ENCODE assay signal across 30 cellular contexts in genomic region chr7:140269004-140269638, GRCh38.
A peak's percentile ranks its signal among the peaks of the same experiment; 100 is the strongest.
DNase-seq lines count a peak whose midpoint lies in the region; ATAC-seq and TF ChIP-seq lines count a peak whose summit lies in the region.
"Had no signal": no experiment of that assay in that cellular context is flagged by ENCODE, and none has a peak within 500 bp of the region (broad histone marks: within the 10 kb centered on the region; RNA-seq: fewer than 3 reads in every experiment).

No MANE protein-coding gene starts in this region.

- H3K27ac Mint-ChIP-seq in activated naive CD4-positive, alpha-beta T cell treated with anti-CD3 and anti-CD28 coated beads, Interleukin-2, amount 10 ng/mL, durations not matched to agents 7 days and 5 days: peak overlapping the region; percentile 83
- H3K27ac Mint-ChIP-seq in T-helper 17 cell: no peak overlapping the region
- H3K27ac Mint-ChIP-seq in effector memory CD8-positive, alpha-beta T cell: peak overlapping the region; percentile 69 to 85
- no peak overlapping the region for H3K27ac Mint-ChIP-seq in progenitor cell of endocrine pancreas
- H3K27ac Mint-ChIP-seq: activated T-helper 17 cell treated with anti-CD3 and anti-CD28 coated beads, Interleukin-2, amount 50 U/mL, for 72 hours; dendritic cell treated with granulocyte-macrophage colony-stimulating factor and Interleukin-4, amounts not matched to agents 40 ng/mL and 50 ng/mL, for 4 days had no signal

- H3K27me3 Mint-ChIP-seq in activated naive CD4-positive, alpha-beta T cell treated with anti-CD3 and anti-CD28 coated beads, Interleukin-2, amount 10 ng/mL, durations not matched to agents 7 days and 5 days: no peaks in the 10 kb centered on the region
- H3K27me3 Mint-ChIP-seq in T-helper 17 cell: no peaks in the 10 kb centered on the region
- no peaks in the 10 kb centered on the region for H3K27me3 Mint-ChIP-seq in effector memory CD8-positive, alpha-beta T cell
- no peaks in the 10 kb centered on the region for H3K27me3 Mint-ChIP-seq in progenitor cell of endocrine pancreas
- H3K27me3 Mint-ChIP-seq: activated T-helper 17 cell treated with anti-CD3 and anti-CD28 coated beads, Interleukin-2, amount 50 U/mL, for 72 hours had no signal

- no peaks in the 10 kb centered on the region for H3K9me3 Mint-ChIP-seq in activated naive CD4-positive, alpha-beta T cell treated with anti-CD3 and anti-CD28 coated beads, Interleukin-2, amount 10 ng/mL, durations not matched to agents 7 days and 5 days
- no peaks in the 10 kb centered on the region for H3K9me3 Mint-ChIP-seq in effector memory CD8-positive, alpha-beta T cell
- peaks cover 4% of the 10 kb centered on the region for H3K9me3 Mint-ChIP-seq in progenitor cell of endocrine pancreas (ENCODE audit: low read depth)
- H3K9me3 Mint-ChIP-seq: activated T-helper 17 cell treated with anti-CD3 and anti-CD28 coated beads, Interleukin-2, amount 50 U/mL, for 72 hours; dendritic cell treated with granulocyte-macrophage colony-stimulating factor and Interleukin-4, amounts not matched to agents 40 ng/mL and 50 ng/mL, for 4 days had no signal

- no peaks in the 10 kb centered on the region for H3K9me3 ChIP-seq in T-helper 17 cell (ENCODE audit: control insufficient read depth, low read length, poor library complexity, severe bottlenecking)
- H3K9me3 ChIP-seq: BE2C, left ventricle myocardium inferior, MG63, prostate gland, SK-N-SH, stomach, vagina had no signal

- H3K4me3 Mint-ChIP-seq in activated naive CD4-positive, alpha-beta T cell treated with anti-CD3 and anti-CD28 coated beads, Interleukin-2, amount 10 ng/mL, durations not matched to agents 7 days and 5 days: no peak overlapping the region
- H3K4me3 Mint-ChIP-seq in T-helper 17 cell (no peak overlapping the region), progenitor cell of endocrine pancreas (ENCODE audit: low read depth) (no peak overlapping the region)
- peak overlapping the region; percentile 20 to 59 for H3K4me3 Mint-ChIP-seq in effector memory CD8-positive, alpha-beta T cell
- H3K4me3 Mint-ChIP-seq: activated T-helper 17 cell treated with anti-CD3 and anti-CD28 coated beads, Interleukin-2, amount 50 U/mL, for 72 hours; dendritic cell treated with granulocyte-macrophage colony-stimulating factor and Interleukin-4, amounts not matched to agents 40 ng/mL and 50 ng/mL, for 4 days had no signal

- peaks cover 5% of the 10 kb centered on the region for H3K36me3 Mint-ChIP-seq in activated naive CD4-positive, alpha-beta T cell treated with anti-CD3 and anti-CD28 coated beads, Interleukin-2, amount 10 ng/mL, durations not matched to agents 7 days and 5 days
- H3K36me3 Mint-ChIP-seq in T-helper 17 cell (ENCODE audit: low read depth): no peaks in the 10 kb centered on the region
- H3K36me3 Mint-ChIP-seq in effector memory CD8-positive, alpha-beta T cell (ENCODE audit: insufficient read depth): no peaks in the 10 kb centered on the region
- H3K36me3 Mint-ChIP-seq in progenitor cell of endocrine pancreas (ENCODE audit: insufficient read depth): no peaks in the 10 kb centered on the region

- H3K4me1 Mint-ChIP-seq in activated naive CD4-positive, alpha-beta T cell treated with anti-CD3 and anti-CD28 coated beads, Interleukin-2, amount 10 ng/mL, durations not matched to agents 7 days and 5 days: peaks cover 44% of the 10 kb centered on the region
- H3K4me1 Mint-ChIP-seq in T-helper 17 cell (peaks cover 15% of the 10 kb centered on the region), progenitor cell of endocrine pancreas (ENCODE audit: low read depth) (no peaks in the 10 kb centered on the region)
- peaks cover 5 to 10% of the 10 kb centered on the region in 2 donors for H3K4me1 Mint-ChIP-seq in effector memory CD8-positive, alpha-beta T cell (ENCODE audit: low read depth in 2 of 2)

- CTCF ChIA-PET in activated naive CD4-positive, alpha-beta T cell treated with anti-CD3 and anti-CD28 coated beads, Interleukin-2, amount 10 ng/mL, durations not matched to agents 7 days and 5 days (lab: Charles Lee): no interaction called here

- ATAC-seq in T-helper 17 cell (peak; percentile 35), HG03280 (IDR thresholded peaks at IDR 0.05; ENCODE audit: unreplicated experiment) (no peak)
- ATAC-seq in effector memory CD8-positive, alpha-beta T cell (replicated peaks): peak; percentile 87
- ATAC-seq: activated T-helper 17 cell treated with anti-CD3 and anti-CD28 coated beads, Interleukin-2, amount 50 U/mL, for 72 hours; esophagus mucosa; sciatic nerve had no signal

- DNase-seq in activated naive CD4-positive, alpha-beta T cell treated with anti-CD3 and anti-CD28 coated beads, Interleukin-2, amount 10 ng/mL, durations not matched to agents 7 days and 5 days: no peak
- no peak for DNase-seq in activated naive CD4-positive, alpha-beta T cell (lab: John Stamatoyannopoulos, UW)
- DNase-seq in T-helper 17 cell (no peak), midbrain (lab: John Stamatoyannopoulos, UW) (no peak), progenitor cell of endocrine pancreas (ENCODE audit: low spot score, unreplicated experiment) (no peak)
- DNase-seq in effector memory CD8-positive, alpha-beta T cell: no peak
- DNase-seq: activated CD4-positive, CD25-positive, alpha-beta regulatory T cell treated with anti-CD3 and anti-CD28 coated beads, Interleukin-2, amount 50 U/mL, for 72 hours; BE2C; COR-L47; H7; islet precursor cell; KG1; left ventricle myocardium inferior; mesendoderm; MG63; NCI-H1105; NCI-H2029; NCI-H2227 treated with DMSO at 0.1 percent for 48 hours; NCI-H526 treated with DMSO at 0.1 percent for 48 hours; PC-9; SK-N-SH; stimulated activated CD4-positive, alpha-beta T cell treated with anti-CD3 and anti-CD28 coated beads, Interleukin-2, amount 100 ng/mL, for 48 hours; stomach had no signal

- TF ChIP-seq CTCF in progenitor cell of endocrine pancreas (IDR thresholded peaks at IDR 0.05; ENCODE audit: unreplicated experiment): no peak

Comparison
In these comparisons a context has a peak if more than half of its experiments do, and no peak if none do; other contexts are left out.
1. H3K27ac Mint-ChIP-seq: peak in activated naive CD4-positive, alpha-beta T cell treated with anti-CD3 and anti-CD28 coated beads, Interleukin-2, amount 10 ng/mL, durations not matched to agents 7 days and 5 days (single experiment) and effector memory CD8-positive, alpha-beta T cell (2 of 2); none in T-helper 17 cell (single experiment) and progenitor cell of endocrine pancreas (single experiment).
2. H3K4me3 Mint-ChIP-seq: peak in effector memory CD8-positive, alpha-beta T cell (2 of 2); none in activated naive CD4-positive, alpha-beta T cell treated with anti-CD3 and anti-CD28 coated beads, Interleukin-2, amount 10 ng/mL, durations not matched to agents 7 days and 5 days (single experiment), T-helper 17 cell (single experiment) and progenitor cell of endocrine pancreas (single experiment).